In the genomic region with DNA sequence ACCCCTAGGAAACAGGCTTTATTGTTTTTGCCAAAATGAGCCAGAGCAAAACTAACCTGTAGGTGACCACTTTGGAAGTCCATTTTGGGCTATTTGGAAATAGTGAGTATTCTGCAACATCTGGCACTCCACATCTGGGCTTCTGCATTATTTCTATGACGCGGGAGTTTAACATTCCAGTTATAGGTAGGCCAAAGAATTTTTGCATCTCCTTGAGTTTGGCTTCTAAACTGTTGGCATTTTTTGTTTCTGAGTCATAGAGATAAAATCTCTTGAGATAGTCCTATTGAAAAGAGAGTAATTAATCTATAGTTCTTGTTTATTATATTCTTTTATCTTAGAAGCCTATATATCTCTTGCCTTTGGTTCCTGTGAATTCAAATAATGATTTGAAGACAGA, we compare ENCODE assay signal across 21 cellular contexts. TPM values are rescaled to one million over a fixed set of nuclear protein-coding genes. Genes with fewer than 3 reads are reported as not detected.
DNase-seq lines count a peak whose midpoint lies in the region; ATAC-seq and TF ChIP-seq lines count a peak whose summit lies in the region.
"Had no signal": no experiment of that assay in that cellular context is flagged by ENCODE, and none has a peak within 500 bp of the region (broad histone marks: within the 10 kb centered on the region; RNA-seq: fewer than 3 reads in every experiment).

No MANE protein-coding gene starts in this region.

- no peak overlapping the region for H3K4me2 ChIP-seq in SK-N-SH

- no peaks in the 10 kb centered on the region for H3K79me2 ChIP-seq in SK-N-SH (ENCODE audit: insufficient read depth)

- H3K4me1 ChIP-seq in SK-N-SH (ENCODE audit: control insufficient read depth in 1 of 2, insufficient read depth in 2 of 2, low read depth in 1 of 2, low read length in 1 of 2) (no peaks in the 10 kb centered on the region; a peak in 1 of 4 replicates), Panc1 (ENCODE audit: control insufficient read depth, insufficient read depth, low read length) (peaks cover 24% of the 10 kb centered on the region)
- H3K4me1 ChIP-seq: HAP-1 had no signal

- H3K27ac ChIP-seq in SK-N-SH (ENCODE audit: low read depth in 2 of 2, low read length in 1 of 2) (no peak overlapping the region), Panc1 (ENCODE audit: low read length) (peak overlapping the region; percentile 44; the same call in 1 of the 2 replicates)
- H3K27ac ChIP-seq: 22Rv1 had no signal

- H3K9ac ChIP-seq in SK-N-SH, result no peak overlapping the region

- H3K9me2 ChIP-seq in SK-N-SH, result no peaks in the 10 kb centered on the region

- CTCF ChIA-PET in SK-N-SH (lab: Yijun Ruan, JAX) (no interaction called here), Panc1 (lab: Charles Lee) (no interaction called here)

- intact Hi-C loops in Panc1 (cut with micrococcal nuclease; ENCODE audit: unreplicated experiment) (no loop called here), Right ventricle myocardium superior (cut with DNase I) (no loop called here)

- TF ChIP-seq RAD21 in SK-N-SH (IDR thresholded peaks at IDR 0.05; ENCODE audit: low read length), result no peak

- ATAC-seq in SK-N-SH treated with all-trans-retinoic acid at 6 μM for 48 hours (no peak), Panc1 (no peak; the same call in 1 of the 2 replicates), GM21723 (IDR thresholded peaks at IDR 0.05; ENCODE audit: unreplicated experiment) (no peak), Right ventricle myocardium superior (ENCODE audit: poor library complexity) (no peak), HG03342 (IDR thresholded peaks at IDR 0.05; ENCODE audit: unreplicated experiment) (no peak)
- ATAC-seq: T-cell had no signal

- H3K9me3 ChIP-seq in SK-N-SH, result no peaks in the 10 kb centered on the region
- no peaks in the 10 kb centered on the region for H3K9me3 ChIP-seq in Panc1 (ENCODE audit: control insufficient read depth, insufficient read depth, low read depth, low read length)
- H3K9me3 ChIP-seq: HAP-1 had no signal

- WGBS in SK-N-SH (ENCODE audit: low lambda C conversion rate), result 33% methylated on average over 2 of the region's 2 CpGs

- H2AFZ ChIP-seq in SK-N-SH (ENCODE audit: low read depth), result no peak overlapping the region

- no TSS peak for BruUV-seq in Panc1 (replicated peaks; lab: Mats Ljungman, UMichigan)

- DNase-seq in SK-N-SH (no peak), Panc1 (ENCODE audit: low read depth, low spot score) (no peak), choroid plexus epithelial cell (ENCODE audit: low read depth) (peak; percentile 49), Right ventricle myocardium superior (no peak), DMS53 treated with DMSO at 0.1 percent for 48 hours (lab: John Stamatoyannopoulos, UW; ENCODE audit: unreplicated experiment) (no peak)
- DNase-seq: AML-193; CD4-positive, CD25-positive, alpha-beta regulatory T cell; DND-41; KG1; MM.1S; NCI-H1105 treated with DMSO at 0.1 percent for 48 hours; NCI-H187; NCI-H82; T-cell; T1000 had no signal

- H3K36me3 ChIP-seq in SK-N-SH (replicated peaks in 1 of 2; ENCODE audit: control insufficient read depth in 1 of 2, insufficient read depth in 2 of 2, low read length in 1 of 2) (no peaks in the 10 kb centered on the region), Panc1 (ENCODE audit: control insufficient read depth, insufficient read depth, low read length) (no peaks in the 10 kb centered on the region)
- H3K36me3 ChIP-seq: HAP-1 had no signal

- in situ Hi-C loops in Panc1 (cut with HindIII; ENCODE audit: low pct_unique_long_range_greater_than_20kb, low sequenced_read_pairs), result no loop called here

- H4K20me1 ChIP-seq in SK-N-SH (ENCODE audit: insufficient read depth), result no peaks in the 10 kb centered on the region

- H3K4me3 ChIP-seq in SK-N-SH (ENCODE audit: low read depth in 2 of 2, low read length in 1 of 2) (no peak overlapping the region), Panc1 (ENCODE audit: low read depth in 2 of 2, low read length in 2 of 2) (no peak overlapping the region), choroid plexus epithelial cell (ENCODE audit: low read depth, low read length) (no peak overlapping the region)
- H3K4me3 ChIP-seq: HAP-1 had no signal

- POLR2A ChIA-PET in SK-N-SH (lab: Yijun Ruan, JAX), result no interaction called here
- POLR2A ChIA-PET in Panc1 (lab: Charles Lee), result no interaction called here

- peaks cover 10% of the 10 kb centered on the region for H3F3A ChIP-seq in SK-N-SH (replicated peaks; ENCODE audit: insufficient read depth)

- H3K27me3 ChIP-seq in SK-N-SH (ENCODE audit: insufficient read depth) (no peaks in the 10 kb centered on the region), Panc1 (ENCODE audit: control insufficient read depth, insufficient read depth, low read length) (no peaks in the 10 kb centered on the region)

- TF ChIP-seq CTCF in SK-N-SH (IDR thresholded peaks at IDR 0.05) (no peak), Panc1 (IDR thresholded peaks at IDR 0.05) (no peak), choroid plexus epithelial cell (conservative IDR thresholded peaks at IDR 0.05; ENCODE audit: low read depth, low read length) (no peak)

- no peak for TF ChIP-seq EP300 in SK-N-SH (IDR thresholded peaks at IDR 0.05; ENCODE audit: borderline replicate concordance in 1 of 2, low read depth in 1 of 2, low read length in 1 of 2)

TF ChIP-seq in SK-N-SH, 30 proteins besides CTCF, POLR2A, EP300 and RAD21 (continues in another document):
- TF ChIP-seq POLR2AphosphoS5 (IDR thresholded peaks at IDR 0.05; ENCODE audit: low read depth, low read length), result no peak
- TF ChIP-seq EZH2phosphoT487 (IDR thresholded peaks at IDR 0.05; ENCODE audit: borderline replicate concordance, low read depth), result no peak
- TF ChIP-seq, protein P1, sequence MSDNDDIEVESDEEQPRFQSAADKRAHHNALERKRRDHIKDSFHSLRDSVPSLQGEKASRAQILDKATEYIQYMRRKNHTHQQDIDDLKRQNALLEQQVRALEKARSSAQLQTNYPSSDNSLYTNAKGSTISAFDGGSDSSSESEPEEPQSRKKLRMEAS (IDR thresholded peaks at IDR 0.05; ENCODE audit: low read depth), result no peak
- no peak for TF ChIP-seq REST (IDR thresholded peaks at IDR 0.05; ENCODE audit: low read depth, low read length)

TF ChIP-seq in SK-N-SH treated with all-trans-retinoic acid at 6 μM for 48 hours, 23 proteins besides CTCF, POLR2A, EP300 and RAD21:
- TF ChIP-seq ARNTL (CRISPR knock-in tag; IDR thresholded peaks at IDR 0.05; ENCODE audit: borderline replicate concordance, low read depth), result no peak
- no peak for TF ChIP-seq ZC3H10 (CRISPR knock-in tag; IDR thresholded peaks at IDR 0.05)

RNA-seq across cellular contexts. Expression of gene MMP7, which starts 2.8 kb away (rescaled TPM):
- polyA plus RNA-seq in SK-N-SH (2012; rRNA removed), result 0.13 and 0.36 TPM in 2 replicates
- 0.29 and 0.36 TPM in 2 replicates for polyA plus RNA-seq in SK-N-SH (2012; cell fraction: cytosol; rRNA removed)
- 0.25 and 0.27 TPM in 2 replicates for polyA plus RNA-seq in SK-N-SH (2012; cell fraction: nucleus; rRNA removed)
- total RNA-seq in Panc1 (2021; ENCODE audit: unreplicated experiment) (2.7 TPM), Right ventricle myocardium superior (not detected)
- 1.7 TPM for polyA plus RNA-seq in Panc1 (2012; ENCODE audit: insufficient read length)
- total RNA-seq: CD4-positive, CD25-positive, alpha-beta regulatory T cell; SK-MEL-5 had no signal
